ENCODE assay signal across 8 cellular contexts in genomic region chr10:11757820-11758463, GRCh38. TPM values are rescaled to one million over a fixed set of nuclear protein-coding genes. Genes with fewer than 3 reads are reported as not detected.
A peak's percentile ranks its signal among the peaks of the same experiment; 100 is the strongest.
DNase-seq lines count a peak whose midpoint lies in the region; ATAC-seq and TF ChIP-seq lines count a peak whose summit lies in the region.

No MANE protein-coding gene starts in this region.

- POLR2A ChIA-PET in RWPE1 (lab: Yijun Ruan, JAX; ENCODE audit: low non-redundant PET), result interaction anchor here (0.5 kb wide), 1 partner anchor 39 kb away, joined by 3 read pairs; no protein-coding TSS in a partner anchor

- no peaks in the 10 kb centered on the region for H4K20me1 ChIP-seq in osteoblast (ENCODE audit: insufficient read depth, low read length)

- H3K4me2 ChIP-seq in osteoblast (ENCODE audit: insufficient read depth, low read length), result peak overlapping the region; percentile 28

- DNase-seq in ELF-1 (ENCODE audit: low read depth, low spot score), result peak; percentile 89
- DNase-seq in KG1 (lab: John Stamatoyannopoulos, UW), result peak; percentile 42
- peak; percentile 89 for DNase-seq in RWPE1 (ENCODE audit: low spot score)
- peak; percentile 69 for DNase-seq in activated effector memory CD4-positive, alpha-beta T cell treated with Interleukin-2 at 50 U/mL for 16 hours
- DNase-seq in foreskin melanocyte, result peak; percentile 73
- DNase-seq in osteoblast (ENCODE audit: insufficient read length, low spot score, missing footprints), result peak; percentile 96
- peak; percentile 86 for DNase-seq in superior temporal gyrus (ENCODE audit: extremely low spot score)

- H3K9me3 ChIP-seq in osteoblast (ENCODE audit: low read depth, low read length), result no peaks in the 10 kb centered on the region

- peak overlapping the region; percentile 23 for H2AFZ ChIP-seq in osteoblast (ENCODE audit: low read length)

- H3K27ac ChIP-seq in RWPE1 (peak overlapping the region; percentile 95), osteoblast (ENCODE audit: low read depth, low read length) (peak overlapping the region; percentile 86)

- no peaks in the 10 kb centered on the region for H3K27me3 ChIP-seq in osteoblast (ENCODE audit: insufficient read depth, low read length)

- no peaks in the 10 kb centered on the region for H3K36me3 ChIP-seq in osteoblast (ENCODE audit: insufficient read depth, low read length)

- no peak overlapping the region for H3K4me3 ChIP-seq in osteoblast (ENCODE audit: insufficient read depth, low read length)

- ATAC-seq in GM21737 (IDR thresholded peaks at IDR 0.05; ENCODE audit: unreplicated experiment), result peak; percentile 96

- peak; percentile 93 for TF ChIP-seq CTCF in RWPE1 (conservative IDR thresholded peaks at IDR 0.05; ENCODE audit: low read depth)
- peak; percentile 98 for TF ChIP-seq CTCF in osteoblast (IDR thresholded peaks at IDR 0.05; ENCODE audit: extremely low read depth, low read depth, low read length)

- H3K79me2 ChIP-seq in osteoblast (ENCODE audit: insufficient read depth, low read length), result no peaks in the 10 kb centered on the region

- peaks cover 32% of the 10 kb centered on the region for H3K4me1 ChIP-seq in osteoblast (ENCODE audit: insufficient read depth, low read length)

- CTCF ChIA-PET in RWPE1 (lab: Yijun Ruan, JAX), result interaction anchor here (0.6 to 2.4 kb wide), 22 partner anchors 9 to 985 kb away, joined by 3 to 17 read pairs (median 4); partner anchors contain the start of genes CDC123 and NUDT5

RNA-seq across cellular contexts. Expression of gene ECHDC3, which starts 15.8 kb away (rescaled TPM):
- 0.36 and 13.8 TPM in 2 replicates for total RNA-seq in osteoblast

Comparison
In these comparisons a context has a peak if more than half of its experiments do, and no peak if none do; other contexts are left out.
1. DNase-seq: peak in every context shown above with its lines; median percentile 96 in osteoblast; 89 in ELF-1; 89 in RWPE1; 86 in superior temporal gyrus; 73 in foreskin melanocyte; 69 in activated effector memory CD4-positive, alpha-beta T cell treated with Interleukin-2 at 50 U/mL for 16 hours; 42 in KG1.